In the genomic region with DNA sequence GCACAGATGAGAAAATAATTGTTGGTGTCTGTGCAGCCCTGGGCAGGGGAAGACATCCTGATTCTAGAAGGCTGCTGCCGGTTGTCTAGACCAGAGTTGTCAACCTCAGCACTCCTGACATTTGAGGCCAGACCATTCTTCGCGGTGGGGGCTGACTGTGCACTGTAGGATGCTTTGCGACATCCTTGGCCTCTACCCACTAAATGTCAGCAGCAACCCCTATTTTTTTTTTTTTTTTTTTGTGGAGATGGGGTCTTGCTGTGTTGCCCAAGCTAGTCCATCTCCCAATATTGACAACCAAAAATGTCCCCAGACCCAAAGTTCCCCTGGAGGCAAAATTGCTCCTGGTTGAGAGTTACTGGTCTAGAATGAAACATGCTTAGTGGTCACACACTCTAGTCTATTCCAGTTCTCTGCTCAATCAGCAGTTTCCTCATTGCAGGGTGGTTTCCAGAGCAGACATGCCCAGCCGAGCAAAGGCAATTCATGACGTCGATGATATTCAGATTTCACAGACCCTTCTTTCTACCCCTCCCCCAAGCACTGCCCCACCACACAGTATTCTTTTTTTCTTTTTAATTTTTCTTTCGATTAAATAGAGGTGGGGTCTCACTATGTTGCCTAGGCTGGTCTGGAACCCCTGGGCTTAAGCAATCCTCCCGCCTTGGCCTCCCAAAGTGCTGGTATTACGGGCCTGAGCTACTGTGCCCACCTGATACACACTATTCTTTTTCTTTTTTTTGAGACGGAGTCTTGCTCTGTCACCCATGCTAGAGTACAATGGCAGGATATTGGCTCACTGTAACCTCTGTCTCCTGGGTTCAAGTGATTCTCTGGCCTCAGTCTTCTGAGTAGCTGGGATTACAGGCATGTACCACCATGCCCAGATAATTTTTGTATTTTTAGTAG, we compare ENCODE assay signal across 10 cellular contexts. TPM values are rescaled to one million over a fixed set of nuclear protein-coding genes. Genes with fewer than 3 reads are reported as not detected.
DNase-seq lines count a peak whose midpoint lies in the region; ATAC-seq and TF ChIP-seq lines count a peak whose summit lies in the region.
"Had no signal": no experiment of that assay in that cellular context is flagged by ENCODE, and none has a peak within 500 bp of the region (broad histone marks: within the 10 kb centered on the region; RNA-seq: fewer than 3 reads in every experiment).

No MANE protein-coding gene starts in this region.

- H3K9me3 Mint-ChIP-seq in activated T-cell treated with anti-CD3 and anti-CD28 coated beads, Interleukin-2, amount 50 U/mL, for 72 hours = no peaks in the 10 kb centered on the region
- no peaks in the 10 kb centered on the region for H3K9me3 Mint-ChIP-seq in activated CD8-positive, alpha-beta T cell treated with anti-CD3 and anti-CD28 coated beads, Interleukin-2, amount 10 ng/mL, durations not matched to agents 7 days and 5 days (ENCODE audit: insufficient read depth)
- H3K9me3 Mint-ChIP-seq in activated naive CD4-positive, alpha-beta T cell treated with anti-CD3 and anti-CD28 coated beads for 36 hours = no peaks in the 10 kb centered on the region

- H3K27ac Mint-ChIP-seq in activated T-cell treated with anti-CD3 and anti-CD28 coated beads, Interleukin-2, amount 50 U/mL, for 72 hours = peak overlapping the region; percentile 42
- H3K27ac Mint-ChIP-seq in activated CD8-positive, alpha-beta T cell treated with anti-CD3 and anti-CD28 coated beads, Interleukin-2, amount 10 ng/mL, durations not matched to agents 7 days and 5 days = no peak overlapping the region
- no peak overlapping the region for H3K27ac Mint-ChIP-seq in activated naive CD4-positive, alpha-beta T cell treated with anti-CD3 and anti-CD28 coated beads for 36 hours

- H3K4me1 Mint-ChIP-seq in activated T-cell treated with anti-CD3 and anti-CD28 coated beads, Interleukin-2, amount 50 U/mL, for 72 hours (ENCODE audit: low read depth) = peaks cover 9% of the 10 kb centered on the region
- peaks cover 8% of the 10 kb centered on the region for H3K4me1 Mint-ChIP-seq in activated CD8-positive, alpha-beta T cell treated with anti-CD3 and anti-CD28 coated beads, Interleukin-2, amount 10 ng/mL, durations not matched to agents 7 days and 5 days (ENCODE audit: low read depth)
- H3K4me1 Mint-ChIP-seq in activated naive CD4-positive, alpha-beta T cell treated with anti-CD3 and anti-CD28 coated beads for 36 hours (ENCODE audit: low read depth) = peaks cover 8% of the 10 kb centered on the region

- 61 to 64% methylated on average over 8 to 11 of the region's 11 CpGs for WGBS in transverse colon (ENCODE audit: low coverage in 1 of 2), 2 donors

- no peak for TF ChIP-seq CTCF in transverse colon (IDR thresholded peaks at IDR 0.05)

- intact Hi-C loops in transverse colon (cut with DNase I; ENCODE audit: low total_unique reads) = no loop called here
- intact Hi-C loops in activated naive CD4-positive, alpha-beta T cell treated with anti-CD3 and anti-CD28 coated beads for 36 hours (cut with micrococcal nuclease) = no loop called here

- peak; percentile 60 to 81 for ATAC-seq in activated T-cell treated with anti-CD3 and anti-CD28 coated beads, Interleukin-2, amount 50 U/mL, for 72 hours (replicated peaks in 1 of 2)
- ATAC-seq in HG03095 (IDR thresholded peaks at IDR 0.05; ENCODE audit: unreplicated experiment) = peak; percentile 44
- ATAC-seq in activated CD8-positive, alpha-beta T cell treated with anti-CD3 and anti-CD28 coated beads, Interleukin-2, amount 10 ng/mL, durations not matched to agents 7 days and 5 days = peak; percentile 42

- peaks cover 0 to 35% (median 21%) of the 10 kb centered on the region in 4 donors for H3K4me1 ChIP-seq in transverse colon

- no peak overlapping the region for H3K4me3 ChIP-seq in transverse colon
- no peak overlapping the region for H3K4me3 ChIP-seq in MG63

- CTCF ChIA-PET in activated CD8-positive, alpha-beta T cell treated with anti-CD3 and anti-CD28 coated beads, Interleukin-2, amount 10 ng/mL, durations not matched to agents 7 days and 5 days (lab: Charles Lee) = no interaction called here
- CTCF ChIA-PET in activated naive CD4-positive, alpha-beta T cell treated with anti-CD3 and anti-CD28 coated beads for 36 hours (lab: Charles Lee) = no interaction called here

- H3K9me3 ChIP-seq in transverse colon (no peaks in the 10 kb centered on the region), MG63 (no peaks in the 10 kb centered on the region)

- in situ Hi-C loops in transverse colon (cut with MboI; ENCODE audit: low pct_ligation_motif_present in 1 of 4, low pct_unique_long_range_greater_than_20kb in 1 of 4, low sequenced_read_pairs in 3 of 4) = no loop called here

- TF ChIP-seq POLR2A in transverse colon (IDR thresholded peaks at IDR 0.05) = no peak

- H3K4me3 Mint-ChIP-seq in activated T-cell treated with anti-CD3 and anti-CD28 coated beads, Interleukin-2, amount 50 U/mL, for 72 hours = peak overlapping the region in 1 of 2 donors; percentile 46
- H3K4me3 Mint-ChIP-seq in activated CD8-positive, alpha-beta T cell treated with anti-CD3 and anti-CD28 coated beads, Interleukin-2, amount 10 ng/mL, durations not matched to agents 7 days and 5 days = no peak overlapping the region
- H3K4me3 Mint-ChIP-seq in activated naive CD4-positive, alpha-beta T cell treated with anti-CD3 and anti-CD28 coated beads for 36 hours = no peak overlapping the region

- no peaks in the 10 kb centered on the region for H3K36me3 Mint-ChIP-seq in activated T-cell treated with anti-CD3 and anti-CD28 coated beads, Interleukin-2, amount 50 U/mL, for 72 hours (ENCODE audit: insufficient read depth in 2 of 2)
- no peaks in the 10 kb centered on the region for H3K36me3 Mint-ChIP-seq in activated CD8-positive, alpha-beta T cell treated with anti-CD3 and anti-CD28 coated beads, Interleukin-2, amount 10 ng/mL, durations not matched to agents 7 days and 5 days (ENCODE audit: low read depth)
- H3K36me3 Mint-ChIP-seq in activated naive CD4-positive, alpha-beta T cell treated with anti-CD3 and anti-CD28 coated beads for 36 hours (ENCODE audit: low read depth) = no peaks in the 10 kb centered on the region

- no peaks in the 10 kb centered on the region for H3K27me3 Mint-ChIP-seq in activated T-cell treated with anti-CD3 and anti-CD28 coated beads, Interleukin-2, amount 50 U/mL, for 72 hours (ENCODE audit: low read depth)
- no peaks in the 10 kb centered on the region for H3K27me3 Mint-ChIP-seq in activated CD8-positive, alpha-beta T cell treated with anti-CD3 and anti-CD28 coated beads, Interleukin-2, amount 10 ng/mL, durations not matched to agents 7 days and 5 days (ENCODE audit: low read depth)
- no peaks in the 10 kb centered on the region for H3K27me3 Mint-ChIP-seq in activated naive CD4-positive, alpha-beta T cell treated with anti-CD3 and anti-CD28 coated beads for 36 hours (ENCODE audit: low read depth)

- H3K27ac ChIP-seq in transverse colon = peak overlapping the region in 3 of 4 donors; percentile 44 to 60 (median 53)

- H3K36me3 ChIP-seq in transverse colon = no peaks in the 10 kb centered on the region
- H3K36me3 ChIP-seq in MG63 = no peaks in the 10 kb centered on the region

- no peak for DNase-seq in activated T-cell treated with anti-CD3 and anti-CD28 coated beads, Interleukin-2, amount 50 U/mL, for 72 hours
- DNase-seq in activated T-cell treated with anti-CD3 and anti-CD28 coated beads for 4 hours (no peak), transverse colon (peak; percentile 59), MG63 (no peak)
- no peak for DNase-seq in activated CD8-positive, alpha-beta T cell treated with anti-CD3 and anti-CD28 coated beads, Interleukin-2, amount 10 ng/mL, durations not matched to agents 7 days and 5 days
- DNase-seq in activated naive CD4-positive, alpha-beta T cell treated with anti-CD3 and anti-CD28 coated beads for 36 hours = no peak
- no peak for DNase-seq in stimulated activated CD4-positive, alpha-beta T cell treated with anti-CD3 and anti-CD28 coated beads, Interleukin-2, amount 100 ng/mL, for 48 hours
- DNase-seq: IMR-90 had no signal

- TF ChIP-seq EP300 in transverse colon (IDR thresholded peaks at IDR 0.05; ENCODE audit: low read depth) = no peak

- H3K27me3 ChIP-seq in transverse colon (no peaks in the 10 kb centered on the region), MG63 (no peaks in the 10 kb centered on the region)

- POLR2A ChIA-PET in activated CD8-positive, alpha-beta T cell treated with anti-CD3 and anti-CD28 coated beads, Interleukin-2, amount 10 ng/mL, durations not matched to agents 7 days and 5 days (lab: Charles Lee) = no interaction called here

RNA-seq across cellular contexts. Expression of a gene that starts 9.0 kb away (rescaled TPM):
- under 1 TPM in 1 of 2 donors, not detected in 1; 0.58 TPM for total RNA-seq in activated T-cell treated with anti-CD3 and anti-CD28 coated beads, Interleukin-2, amount 50 U/mL, for 72 hours
- total RNA-seq in activated CD8-positive, alpha-beta T cell treated with anti-CD3 and anti-CD28 coated beads, Interleukin-2, amount 10 ng/mL, durations not matched to agents 7 days and 5 days = not detected
- not detected for total RNA-seq in transverse colon
- total RNA-seq in activated naive CD4-positive, alpha-beta T cell treated with anti-CD3 and anti-CD28 coated beads for 36 hours = not detected
- not detected in 2 replicates for total RNA-seq in MG63 (2014; rRNA removed; shearing (Covaris generic); ENCODE audit: low replicate concordance)
- total RNA-seq: IMR-90, osteocyte had no signal

RNA-seq across cellular contexts. Expression of a gene that starts 13.2 kb away (rescaled TPM):
- total RNA-seq in activated T-cell treated with anti-CD3 and anti-CD28 coated beads, Interleukin-2, amount 50 U/mL, for 72 hours = 10 to 100 TPM; 87.6 to 92.0 TPM
- total RNA-seq in activated CD8-positive, alpha-beta T cell treated with anti-CD3 and anti-CD28 coated beads, Interleukin-2, amount 10 ng/mL, durations not matched to agents 7 days and 5 days = 10 to 100 TPM; 41.1 to 44.3 TPM
- 100 to 1,000 TPM; 102 to 121 (median 106) TPM for total RNA-seq in transverse colon
- 100 to 1,000 TPM in 1 of 2 experiments, 10 to 100 TPM in 1; 96.3 to 103 TPM for total RNA-seq in activated naive CD4-positive, alpha-beta T cell treated with anti-CD3 and anti-CD28 coated beads for 36 hours
- total RNA-seq in MG63 (2014; rRNA removed; shearing (Covaris generic); ENCODE audit: low replicate concordance) = 41.3 and 73.2 TPM in 2 replicates

RNA-seq across cellular contexts. Expression of a gene that starts 24.6 kb away (rescaled TPM):
- 100 to 1,000 TPM; 102 to 124 TPM for total RNA-seq in activated T-cell treated with anti-CD3 and anti-CD28 coated beads, Interleukin-2, amount 50 U/mL, for 72 hours
- total RNA-seq in activated CD8-positive, alpha-beta T cell treated with anti-CD3 and anti-CD28 coated beads, Interleukin-2, amount 10 ng/mL, durations not matched to agents 7 days and 5 days = 100 to 1,000 TPM; 258 to 278 TPM
- total RNA-seq in transverse colon = 10 to 100 TPM in 2 of 4 donors, 1 to 10 TPM in 2; 1.2 to 40.8 (median 9.8) TPM
- total RNA-seq in activated naive CD4-positive, alpha-beta T cell treated with anti-CD3 and anti-CD28 coated beads for 36 hours = 100 to 1,000 TPM; 105 to 110 TPM
- not detected in 2 replicates for total RNA-seq in MG63 (2014; rRNA removed; shearing (Covaris generic); ENCODE audit: low replicate concordance)
- total RNA-seq: IMR-90 had no signal

RNA-seq across cellular contexts. Expression of a gene that starts 26.6 kb away (rescaled TPM):
- total RNA-seq in activated T-cell treated with anti-CD3 and anti-CD28 coated beads, Interleukin-2, amount 50 U/mL, for 72 hours = 100 to 1,000 TPM; 129 to 137 TPM
- 100 to 1,000 TPM; 407 to 476 TPM for total RNA-seq in activated CD8-positive, alpha-beta T cell treated with anti-CD3 and anti-CD28 coated beads, Interleukin-2, amount 10 ng/mL, durations not matched to agents 7 days and 5 days
- 100 to 1,000 TPM in 1 of 4 donors, 10 to 100 TPM in 3; 39.7 to 181 (median 68.0) TPM for total RNA-seq in transverse colon
- total RNA-seq in activated naive CD4-positive, alpha-beta T cell treated with anti-CD3 and anti-CD28 coated beads for 36 hours = 10 to 100 TPM; 79.0 to 85.6 TPM
- total RNA-seq in MG63 (2014; rRNA removed; shearing (Covaris generic); ENCODE audit: low replicate concordance) = 0.32 and 2.1 TPM in 2 replicates
- total RNA-seq: IMR-90 had no signal

RNA-seq across cellular contexts. Expression of a gene that starts 31.7 kb away (rescaled TPM):
- total RNA-seq in activated T-cell treated with anti-CD3 and anti-CD28 coated beads, Interleukin-2, amount 50 U/mL, for 72 hours = 10 to 100 TPM; 90.6 to 90.9 TPM
- total RNA-seq in activated CD8-positive, alpha-beta T cell treated with anti-CD3 and anti-CD28 coated beads, Interleukin-2, amount 10 ng/mL, durations not matched to agents 7 days and 5 days = 100 to 1,000 TPM; 139 to 142 TPM
- 10 to 100 TPM in 1 of 4 donors, 1 to 10 TPM in 3; 7.4 to 27.9 (median 9.4) TPM for total RNA-seq in transverse colon
- 100 to 1,000 TPM; 165 to 173 TPM for total RNA-seq in activated naive CD4-positive, alpha-beta T cell treated with anti-CD3 and anti-CD28 coated beads for 36 hours
- total RNA-seq in MG63 (2014; rRNA removed; shearing (Covaris generic); ENCODE audit: low replicate concordance) = 147 and 288 TPM in 2 replicates
